15 cellular contexts compared by ENCODE assay signal in the genomic region with DNA sequence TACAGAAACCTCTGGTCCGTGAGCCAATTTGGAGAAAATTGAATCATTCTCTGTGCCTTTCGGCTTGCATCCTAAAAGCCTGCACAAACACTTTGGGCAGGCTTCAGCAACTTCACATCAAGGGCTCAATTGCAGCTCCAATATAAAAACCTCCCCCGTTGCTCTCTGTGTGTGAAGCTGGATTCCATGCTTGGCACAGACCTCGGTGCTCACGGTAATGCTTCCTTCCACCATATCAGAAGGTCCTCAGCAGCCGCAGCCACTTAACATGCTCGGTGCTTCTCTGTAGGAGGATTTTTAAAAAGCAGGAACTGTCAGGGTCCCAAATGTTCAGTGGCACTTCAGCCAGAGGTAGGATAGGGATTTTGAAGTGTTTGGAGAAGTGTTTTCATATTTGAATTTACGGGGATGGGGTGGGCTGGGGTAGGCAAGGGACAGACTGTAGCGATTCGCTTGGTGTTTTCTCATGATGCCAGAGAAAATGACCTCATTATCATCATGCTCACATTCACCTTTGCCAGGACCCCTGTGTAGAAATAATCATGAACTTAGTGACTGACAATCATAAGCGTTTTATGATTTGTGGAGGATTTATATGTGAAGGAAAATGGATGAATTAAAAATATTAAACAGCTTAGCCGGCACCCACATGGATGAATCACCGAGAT.
DNase-seq lines count a peak whose midpoint lies in the region; ATAC-seq and TF ChIP-seq lines count a peak whose summit lies in the region.
"Had no signal": no experiment of that assay in that cellular context is flagged by ENCODE, and none has a peak within 500 bp of the region (broad histone marks: within the 10 kb centered on the region; RNA-seq: fewer than 3 reads in every experiment).

No MANE protein-coding gene starts in this region.

- no peaks in the 10 kb centered on the region for H3K36me3 ChIP-seq in SJCRH30

- H3K4me3 ChIP-seq in SJCRH30 = peak overlapping the region; percentile 37
- H3K4me3 ChIP-seq: skin epidermis had no signal

- no peaks in the 10 kb centered on the region for H3K4me1 Mint-ChIP-seq in glutamatergic neuron (ENCODE audit: low read depth, unreplicated experiment)
- H3K4me1 Mint-ChIP-seq: activated CD8-positive, alpha-beta memory T cell treated with anti-CD3 and anti-CD28 coated beads, Interleukin-2, amount 10 ng/mL, durations not matched to agents 7 days and 5 days; T-cell had no signal

- no peaks in the 10 kb centered on the region for H3K9me3 ChIP-seq in SJCRH30 (replicated peaks)

- no peak overlapping the region for H3K4me3 Mint-ChIP-seq in glutamatergic neuron (ENCODE audit: unreplicated experiment)
- H3K4me3 Mint-ChIP-seq: activated CD8-positive, alpha-beta memory T cell treated with anti-CD3 and anti-CD28 coated beads, Interleukin-2, amount 10 ng/mL, durations not matched to agents 7 days and 5 days; memory B cell; T-cell had no signal

- no peaks in the 10 kb centered on the region for H3K36me3 Mint-ChIP-seq in glutamatergic neuron (ENCODE audit: unreplicated experiment)
- H3K36me3 Mint-ChIP-seq: activated CD8-positive, alpha-beta memory T cell treated with anti-CD3 and anti-CD28 coated beads, Interleukin-2, amount 10 ng/mL, durations not matched to agents 7 days and 5 days; brain had no signal

- peak; percentile 56 to 84 (median 71) for DNase-seq in NCI-H1417 (lab: John Stamatoyannopoulos, UW)
- DNase-seq in NCI-H1417 treated with DMSO at 0.1 percent for 48 hours (lab: John Stamatoyannopoulos, UW) = no peak
- peak; percentile 9 to 24 for DNase-seq in SJCRH30
- DNase-seq in globus pallidus (ENCODE audit: low spot score) = peak; percentile 40
- no peak for DNase-seq in glutamatergic neuron
- DNase-seq in foreskin keratinocyte = no peak
- DNase-seq: activated CD8-positive, alpha-beta memory T cell treated with anti-CD3 and anti-CD28 coated beads, Interleukin-2, amount 10 ng/mL, durations not matched to agents 7 days and 5 days; NCI-H226; T-cell had no signal

- H3K4me1 ChIP-seq in SJCRH30 (peaks cover 4% of the 10 kb centered on the region; the same call in 1 of the 2 replicates), foreskin keratinocyte (no peaks in the 10 kb centered on the region)

- peaks cover 2% of the 10 kb centered on the region for H3K27me3 Mint-ChIP-seq in glutamatergic neuron (ENCODE audit: unreplicated experiment)
- H3K27me3 Mint-ChIP-seq: activated CD8-positive, alpha-beta memory T cell treated with anti-CD3 and anti-CD28 coated beads, Interleukin-2, amount 10 ng/mL, durations not matched to agents 7 days and 5 days; memory B cell; T-cell had no signal

- ATAC-seq in HG03457 (IDR thresholded peaks at IDR 0.05; ENCODE audit: unreplicated experiment) (no peak), foreskin keratinocyte (no peak)
- ATAC-seq: activated CD8-positive, alpha-beta memory T cell treated with anti-CD3 and anti-CD28 coated beads, Interleukin-2, amount 10 ng/mL, durations not matched to agents 7 days and 5 days; HCT116; T-cell had no signal

- H3K27ac Mint-ChIP-seq in glutamatergic neuron (ENCODE audit: unreplicated experiment) = no peak overlapping the region
- H3K27ac Mint-ChIP-seq: activated CD8-positive, alpha-beta memory T cell treated with anti-CD3 and anti-CD28 coated beads, Interleukin-2, amount 10 ng/mL, durations not matched to agents 7 days and 5 days; memory B cell; T-cell had no signal

- TF ChIP-seq CTCF in glutamatergic neuron (IDR thresholded peaks at IDR 0.05; ENCODE audit: partially characterized antibody, unreplicated experiment) (no peak), foreskin keratinocyte (conservative IDR thresholded peaks at IDR 0.05) (no peak)

- no peaks in the 10 kb centered on the region for H3K9me3 Mint-ChIP-seq in glutamatergic neuron (ENCODE audit: unreplicated experiment)
- H3K9me3 Mint-ChIP-seq: brain, memory B cell, T-cell had no signal

- H3K27ac ChIP-seq in SJCRH30 (peak overlapping the region; percentile 32; the same call in 1 of the 2 replicates), temporal lobe (ENCODE audit: low read depth, low read length) (peak overlapping the region; percentile 10), foreskin keratinocyte (no peak overlapping the region)

- H3K27me3 ChIP-seq in SJCRH30 = no peaks in the 10 kb centered on the region
- H3K27me3 ChIP-seq in foreskin keratinocyte = no peaks in the 10 kb centered on the region

Comparison
In these comparisons a context has a peak if more than half of its experiments do, and no peak if none do; other contexts are left out.
1. DNase-seq: peak in NCI-H1417 (3 of 3), SJCRH30 (2 of 2) and globus pallidus (single experiment); none in NCI-H1417 treated with DMSO at 0.1 percent for 48 hours (single experiment), glutamatergic neuron (single experiment) and foreskin keratinocyte (0 of 2).